ENCODE assay signal across 8 cellular contexts in the genomic region with DNA sequence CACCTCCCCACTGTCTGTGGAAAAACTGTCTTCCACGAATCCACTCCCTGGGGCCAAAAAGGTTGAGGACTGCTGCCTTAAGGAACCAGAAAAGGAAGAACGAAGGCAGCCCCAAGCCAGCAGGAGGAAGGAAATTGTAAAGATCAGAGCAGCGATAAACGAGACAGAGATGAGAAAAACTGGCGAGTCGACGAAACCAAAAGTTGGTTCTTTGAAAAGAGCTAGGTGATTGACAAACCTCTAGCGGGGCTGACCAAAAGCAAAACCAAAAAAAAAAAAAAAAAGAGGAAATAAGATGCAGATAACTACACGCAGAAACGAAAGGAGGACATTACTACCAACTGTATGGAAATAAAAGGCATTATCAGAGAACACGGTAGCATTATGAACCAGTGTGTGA.
A peak's percentile ranks its signal among the peaks of the same experiment; 100 is the strongest.
DNase-seq lines count a peak whose midpoint lies in the region; ATAC-seq and TF ChIP-seq lines count a peak whose summit lies in the region.

No MANE protein-coding gene starts in this region.

- peak; percentile 10 for TF ChIP-seq CTCF in choroid plexus epithelial cell (conservative IDR thresholded peaks at IDR 0.05; ENCODE audit: low read depth, low read length)
- TF ChIP-seq CTCF in foreskin keratinocyte (conservative IDR thresholded peaks at IDR 0.05), result no peak

- no peak overlapping the region for H3K27ac ChIP-seq in foreskin keratinocyte

- H3K27me3 ChIP-seq in foreskin keratinocyte, result no peaks in the 10 kb centered on the region

- DNase-seq in choroid plexus epithelial cell (ENCODE audit: low read depth), result peak; percentile 40
- peak; percentile 26 for DNase-seq in stimulated activated CD4-positive, alpha-beta T cell treated with anti-CD3 and anti-CD28 coated beads, Interleukin-12 subunit alpha, Interleukin-12 subunit beta, amount 100 ng/mL, for 4 hours
- DNase-seq in foreskin keratinocyte, result no peak
- no peak for DNase-seq in dedifferentiated amniotic fluid mesenchymal stem cell (ENCODE audit: extremely low spot score)
- DNase-seq in NCI-H1436 treated with DMSO at 0.1 percent for 48 hours (lab: John Stamatoyannopoulos, UW), result no peak

- peak overlapping the region; percentile 24 for H3K4me3 ChIP-seq in choroid plexus epithelial cell (ENCODE audit: low read depth, low read length)

- H3K4me1 ChIP-seq in foreskin keratinocyte, result no peaks in the 10 kb centered on the region

- ATAC-seq in GM18499 (IDR thresholded peaks at IDR 0.05; ENCODE audit: insufficient read depth, unreplicated experiment) (peak; percentile 59), HG02938 (IDR thresholded peaks at IDR 0.05; ENCODE audit: unreplicated experiment) (peak; percentile 51), SK-N-SH treated with all-trans-retinoic acid at 6 μM for 48 hours (peak; percentile 48), foreskin keratinocyte (no peak)

TF ChIP-seq in SK-N-SH treated with all-trans-retinoic acid at 6 μM for 48 hours, 23 proteins besides CTCF, POLR2A, EP300 and RAD21:
- TF ChIP-seq ARNTL (CRISPR knock-in tag; IDR thresholded peaks at IDR 0.05; ENCODE audit: borderline replicate concordance, low read depth), result no peak
- TF ChIP-seq, protein P1, sequence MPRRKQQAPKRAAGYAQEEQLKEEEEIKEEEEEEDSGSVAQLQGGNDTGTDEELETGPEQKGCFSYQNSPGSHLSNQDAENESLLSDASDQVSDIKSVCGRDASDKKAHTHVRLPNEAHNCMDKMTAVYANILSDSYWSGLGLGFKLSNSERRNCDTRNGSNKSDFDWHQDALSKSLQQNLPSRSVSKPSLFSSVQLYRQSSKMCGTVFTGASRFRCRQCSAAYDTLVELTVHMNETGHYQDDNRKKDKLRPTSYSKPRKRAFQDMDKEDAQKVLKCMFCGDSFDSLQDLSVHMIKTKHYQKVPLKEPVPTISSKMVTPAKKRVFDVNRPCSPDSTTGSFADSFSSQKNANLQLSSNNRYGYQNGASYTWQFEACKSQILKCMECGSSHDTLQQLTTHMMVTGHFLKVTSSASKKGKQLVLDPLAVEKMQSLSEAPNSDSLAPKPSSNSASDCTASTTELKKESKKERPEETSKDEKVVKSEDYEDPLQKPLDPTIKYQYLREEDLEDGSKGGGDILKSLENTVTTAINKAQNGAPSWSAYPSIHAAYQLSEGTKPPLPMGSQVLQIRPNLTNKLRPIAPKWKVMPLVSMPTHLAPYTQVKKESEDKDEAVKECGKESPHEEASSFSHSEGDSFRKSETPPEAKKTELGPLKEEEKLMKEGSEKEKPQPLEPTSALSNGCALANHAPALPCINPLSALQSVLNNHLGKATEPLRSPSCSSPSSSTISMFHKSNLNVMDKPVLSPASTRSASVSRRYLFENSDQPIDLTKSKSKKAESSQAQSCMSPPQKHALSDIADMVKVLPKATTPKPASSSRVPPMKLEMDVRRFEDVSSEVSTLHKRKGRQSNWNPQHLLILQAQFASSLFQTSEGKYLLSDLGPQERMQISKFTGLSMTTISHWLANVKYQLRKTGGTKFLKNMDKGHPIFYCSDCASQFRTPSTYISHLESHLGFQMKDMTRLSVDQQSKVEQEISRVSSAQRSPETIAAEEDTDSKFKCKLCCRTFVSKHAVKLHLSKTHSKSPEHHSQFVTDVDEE (CRISPR knock-in tag; IDR thresholded peaks at IDR 0.05), result no peak
- TF ChIP-seq OSR1 (CRISPR knock-in tag; IDR thresholded peaks at IDR 0.05), result no peak
- TF ChIP-seq TCF4 (CRISPR knock-in tag; IDR thresholded peaks at IDR 0.05; ENCODE audit: borderline replicate concordance), result no peak
- TF ChIP-seq TOX (CRISPR knock-in tag; IDR thresholded peaks at IDR 0.05; ENCODE audit: borderline replicate concordance), result no peak
- TF ChIP-seq ESRRG (CRISPR knock-in tag; IDR thresholded peaks at IDR 0.05), result no peak
- TF ChIP-seq, protein P2, sequence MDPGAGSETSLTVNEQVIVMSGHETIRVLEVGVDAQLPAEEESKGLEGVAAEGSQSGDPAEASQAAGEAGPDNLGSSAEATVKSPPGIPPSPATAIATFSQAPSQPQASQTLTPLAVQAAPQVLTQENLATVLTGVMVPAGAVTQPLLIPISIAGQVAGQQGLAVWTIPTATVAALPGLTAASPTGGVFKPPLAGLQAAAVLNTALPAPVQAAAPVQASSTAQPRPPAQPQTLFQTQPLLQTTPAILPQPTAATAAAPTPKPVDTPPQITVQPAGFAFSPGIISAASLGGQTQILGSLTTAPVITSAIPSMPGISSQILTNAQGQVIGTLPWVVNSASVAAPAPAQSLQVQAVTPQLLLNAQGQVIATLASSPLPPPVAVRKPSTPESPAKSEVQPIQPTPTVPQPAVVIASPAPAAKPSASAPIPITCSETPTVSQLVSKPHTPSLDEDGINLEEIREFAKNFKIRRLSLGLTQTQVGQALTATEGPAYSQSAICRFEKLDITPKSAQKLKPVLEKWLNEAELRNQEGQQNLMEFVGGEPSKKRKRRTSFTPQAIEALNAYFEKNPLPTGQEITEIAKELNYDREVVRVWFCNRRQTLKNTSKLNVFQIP (CRISPR knock-in tag; IDR thresholded peaks at IDR 0.05; ENCODE audit: borderline replicate concordance, low read depth), result no peak
- TF ChIP-seq ZNF565 (CRISPR knock-in tag; conservative IDR thresholded peaks at IDR 0.05; ENCODE audit: low read depth), result no peak
- TF ChIP-seq RARB (CRISPR knock-in tag; IDR thresholded peaks at IDR 0.05), result no peak
- TF ChIP-seq ISL1 (CRISPR knock-in tag; IDR thresholded peaks at IDR 0.05), result no peak
- no peak for TF ChIP-seq GLIS3 (CRISPR knock-in tag; IDR thresholded peaks at IDR 0.05)
- no peak for TF ChIP-seq SNAI2 (CRISPR knock-in tag; IDR thresholded peaks at IDR 0.05)
TF ChIP-seq in SK-N-SH treated with all-trans-retinoic acid at 6 μM for 48 hours: peak in this region for 0.

Comparison
In these comparisons a context has a peak if more than half of its experiments do, and no peak if none do; other contexts are left out.
1. DNase-seq: peak in choroid plexus epithelial cell (single experiment) and stimulated activated CD4-positive, alpha-beta T cell treated with anti-CD3 and anti-CD28 coated beads, Interleukin-12 subunit alpha, Interleukin-12 subunit beta, amount 100 ng/mL, for 4 hours (single experiment); none in foreskin keratinocyte (0 of 2), dedifferentiated amniotic fluid mesenchymal stem cell (single experiment) and NCI-H1436 treated with DMSO at 0.1 percent for 48 hours (single experiment).